In genomic region chr12:56334490-56334793, GRCh38 we compare ENCODE assay signal across 8 cellular contexts. TPM values are rescaled to one million over a fixed set of nuclear protein-coding genes. Genes with fewer than 3 reads are reported as not detected.
DNase-seq lines count a peak whose midpoint lies in the region; FAIRE-seq and TF ChIP-seq lines count a peak whose summit lies in the region.

No MANE protein-coding gene starts in this region.

- H3K27ac ChIP-seq in astrocyte (ENCODE audit: low read depth, low read length) (peak overlapping the region; percentile 95), liver (ENCODE audit: low read depth in 1 of 2, low read length in 2 of 2) (peak overlapping the region; percentile 86 to 95), thymus (ENCODE audit: low read depth) (peak overlapping the region; percentile 97)

- H3K36me3 ChIP-seq in astrocyte (ENCODE audit: insufficient read depth, low read length) (no peaks in the 10 kb centered on the region), liver (ENCODE audit: control insufficient read depth in 4 of 4, insufficient read depth in 3 of 4, low read depth in 1 of 4, low read length in 3 of 4) (no peaks in the 10 kb centered on the region), thymus (ENCODE audit: control insufficient read depth, insufficient read depth) (no peaks in the 10 kb centered on the region)

- no peak for TF ChIP-seq CTCF in astrocyte (IDR thresholded peaks at IDR 0.05; ENCODE audit: insufficient read depth, low read depth, low read length)
- no peak for TF ChIP-seq CTCF in liver (IDR thresholded peaks at IDR 0.05; ENCODE audit: low read depth, low read length, missing input control)

- no peaks in the 10 kb centered on the region for H4K20me1 ChIP-seq in astrocyte (ENCODE audit: insufficient read depth, low read length)

- CTCF ChIA-PET in activated CD4-positive, alpha-beta T cell treated with anti-CD3 and anti-CD28 coated beads, Interleukin-2, amount 10 ng/mL, durations not matched to agents 7 days and 5 days (lab: Charles Lee), result interaction anchor here (0.5 to 3.1 kb wide), 3 partner anchors 10 to 560 kb away, joined by 3 to 15 read pairs (median 5); no protein-coding TSS in a partner anchor

- H3K4me1 Mint-ChIP-seq in activated CD4-positive, alpha-beta T cell treated with anti-CD3 and anti-CD28 coated beads, Interleukin-2, amount 10 ng/mL, durations not matched to agents 7 days and 5 days, result peaks cover 54% of the 10 kb centered on the region
- H3K4me1 Mint-ChIP-seq in astrocyte (ENCODE audit: low read depth, unreplicated experiment), result peaks cover 10% of the 10 kb centered on the region

- TF ChIP-seq RAD21 in liver (IDR thresholded peaks at IDR 0.05), result no peak

- DNase-seq in activated CD4-positive, alpha-beta T cell treated with anti-CD3 and anti-CD28 coated beads, Interleukin-2, amount 10 ng/mL, durations not matched to agents 7 days and 5 days, result no peak
- no peak for DNase-seq in activated CD4-positive, alpha-beta T cell treated with anti-CD3 and anti-CD28 coated beads for 48 hours
- DNase-seq in astrocyte (ENCODE audit: low read depth), result no peak
- DNase-seq in iPS-NIHi7 (ENCODE audit: extremely low spot score), result no peak
- no peak for DNase-seq in SIG-M5 (lab: John Stamatoyannopoulos, UW)
- no peak for DNase-seq in NCI-H2107 (lab: John Stamatoyannopoulos, UW)

- no peaks in the 10 kb centered on the region for H3K9me3 Mint-ChIP-seq in activated CD4-positive, alpha-beta T cell treated with anti-CD3 and anti-CD28 coated beads, Interleukin-2, amount 10 ng/mL, durations not matched to agents 7 days and 5 days
- H3K9me3 Mint-ChIP-seq in astrocyte (ENCODE audit: unreplicated experiment), result no peaks in the 10 kb centered on the region

- H3K9me3 ChIP-seq in astrocyte (ENCODE audit: insufficient read depth, low read depth, low read length) (no peaks in the 10 kb centered on the region), liver (ENCODE audit: control insufficient read depth in 4 of 4, low read length in 3 of 4) (no peaks in the 10 kb centered on the region), thymus (ENCODE audit: control insufficient read depth) (no peaks in the 10 kb centered on the region)

- H3K4me1 ChIP-seq in astrocyte (ENCODE audit: insufficient read depth, low read length) (peaks cover 21% of the 10 kb centered on the region), liver (ENCODE audit: control insufficient read depth in 4 of 4, insufficient read depth in 4 of 4, low read length in 3 of 4) (peaks cover 2 to 17% (median 11%) of the 10 kb centered on the region in 4 donors), thymus (ENCODE audit: control insufficient read depth, insufficient read depth, low read length) (peaks cover 22% of the 10 kb centered on the region)

- peak overlapping the region; percentile 89 for H3K4me2 ChIP-seq in astrocyte (ENCODE audit: low read length)

- POLR2A ChIA-PET in activated CD4-positive, alpha-beta T cell treated with anti-CD3 and anti-CD28 coated beads, Interleukin-2, amount 10 ng/mL, durations not matched to agents 7 days and 5 days (lab: Charles Lee), result no interaction called here

- H3K27me3 ChIP-seq in astrocyte (ENCODE audit: insufficient read depth, low read length), result no peaks in the 10 kb centered on the region
- H3K27me3 ChIP-seq in liver (ENCODE audit: control insufficient read depth in 4 of 4, insufficient read depth in 4 of 4, low read length in 3 of 4), result no peaks in the 10 kb centered on the region
- H3K27me3 ChIP-seq in thymus (ENCODE audit: control insufficient read depth, insufficient read depth), result no peaks in the 10 kb centered on the region

- no peaks in the 10 kb centered on the region for H3K79me2 ChIP-seq in astrocyte (ENCODE audit: insufficient read depth, low read length)

- H3K27me3 Mint-ChIP-seq in activated CD4-positive, alpha-beta T cell treated with anti-CD3 and anti-CD28 coated beads, Interleukin-2, amount 10 ng/mL, durations not matched to agents 7 days and 5 days, result no peaks in the 10 kb centered on the region
- no peaks in the 10 kb centered on the region for H3K27me3 Mint-ChIP-seq in astrocyte (ENCODE audit: low read depth, unreplicated experiment)

- peak overlapping the region; percentile 88 for H3K4me3 Mint-ChIP-seq in activated CD4-positive, alpha-beta T cell treated with anti-CD3 and anti-CD28 coated beads, Interleukin-2, amount 10 ng/mL, durations not matched to agents 7 days and 5 days
- H3K4me3 Mint-ChIP-seq in astrocyte (ENCODE audit: unreplicated experiment), result peak overlapping the region; percentile 92

- H3K9ac ChIP-seq in astrocyte (ENCODE audit: low read length) (peak overlapping the region; percentile 87), liver (ENCODE audit: low read depth in 1 of 2, low read length in 2 of 2) (peak overlapping the region; percentile 69 to 89)

- H3K4me3 ChIP-seq in astrocyte (ENCODE audit: insufficient read depth, low read depth, low read length), result peak overlapping the region; percentile 68
- peak overlapping the region; percentile 51 to 85 (median 81) for H3K4me3 ChIP-seq in liver (ENCODE audit: low read depth in 1 of 3, low read length in 3 of 3)
- H3K4me3 ChIP-seq in thymus (ENCODE audit: low read length), result peak overlapping the region; percentile 85

- H3K36me3 Mint-ChIP-seq in activated CD4-positive, alpha-beta T cell treated with anti-CD3 and anti-CD28 coated beads, Interleukin-2, amount 10 ng/mL, durations not matched to agents 7 days and 5 days (ENCODE audit: low read depth), result peaks cover 12% of the 10 kb centered on the region
- peaks cover 3% of the 10 kb centered on the region for H3K36me3 Mint-ChIP-seq in astrocyte (ENCODE audit: low read depth, unreplicated experiment)

- FAIRE-seq in astrocyte (lab: Jason Lieb, UNC), result no peak

- 6% methylated on average over 6 of the region's 6 CpGs for WGBS in liver
- WGBS in thymus, result 7% methylated on average over 6 of the region's 6 CpGs

- H3K27ac Mint-ChIP-seq in activated CD4-positive, alpha-beta T cell treated with anti-CD3 and anti-CD28 coated beads, Interleukin-2, amount 10 ng/mL, durations not matched to agents 7 days and 5 days, result peak overlapping the region; percentile 97
- peak overlapping the region; percentile 99 for H3K27ac Mint-ChIP-seq in astrocyte (ENCODE audit: unreplicated experiment)

- peak overlapping the region; percentile 73 for H2AFZ ChIP-seq in astrocyte (ENCODE audit: low read depth, low read length)

TF ChIP-seq in liver, 16 proteins besides CTCF, POLR2A, EP300 and RAD21:
- TF ChIP-seq JUND (IDR thresholded peaks at IDR 0.05), result no peak

RNA-seq across cellular contexts. Expression of gene PAN2, which starts 0.6 kb away (rescaled TPM):
- 10 to 100 TPM; 76.9 to 78.9 TPM for total RNA-seq in activated CD4-positive, alpha-beta T cell treated with anti-CD3 and anti-CD28 coated beads, Interleukin-2, amount 10 ng/mL, durations not matched to agents 7 days and 5 days
- 10.1 and 15.4 TPM in 2 replicates for total RNA-seq in astrocyte
- 10 to 100 TPM; 20.5 to 92.4 TPM for total RNA-seq in liver
- polyA plus RNA-seq in liver, result 10 to 100 TPM; 26.9 to 28.5 TPM
- 71.4 TPM for polyA plus RNA-seq in thymus

RNA-seq across cellular contexts. Expression of gene IL23A, which starts 4.2 kb away (rescaled TPM):
- total RNA-seq in activated CD4-positive, alpha-beta T cell treated with anti-CD3 and anti-CD28 coated beads, Interleukin-2, amount 10 ng/mL, durations not matched to agents 7 days and 5 days, result 1 to 10 TPM; 6.1 to 8.0 TPM
- 0.32 TPM in 1 of 2 replicates, not detected in the other for total RNA-seq in astrocyte
- total RNA-seq in liver, result under 1 TPM in 1 of 2 donors, not detected in 1; 0.25 TPM
- polyA plus RNA-seq in liver, result under 1 TPM; 0.14 to 0.22 TPM
- 11.6 TPM for polyA plus RNA-seq in thymus

RNA-seq across cellular contexts. Expression of gene CNPY2, which starts 18.7 kb away (rescaled TPM):
- 100 to 1,000 TPM in 1 of 2 experiments, 10 to 100 TPM in 1; 96.2 to 105 TPM for total RNA-seq in activated CD4-positive, alpha-beta T cell treated with anti-CD3 and anti-CD28 coated beads, Interleukin-2, amount 10 ng/mL, durations not matched to agents 7 days and 5 days
- total RNA-seq in astrocyte (187 and 202 TPM in 2 replicates), liver (10 to 100 TPM; 24.6 to 68.7 TPM)
- polyA plus RNA-seq in liver (100 to 1,000 TPM in 1 of 2 donors, 10 to 100 TPM in 1; 72.6 to 163 TPM), thymus (83.1 TPM)

RNA-seq across cellular contexts. Expression of gene STAT2, which starts 25.5 kb away (rescaled TPM):
- total RNA-seq in activated CD4-positive, alpha-beta T cell treated with anti-CD3 and anti-CD28 coated beads, Interleukin-2, amount 10 ng/mL, durations not matched to agents 7 days and 5 days, result 100 to 1,000 TPM; 391 to 398 TPM
- 257 and 291 TPM in 2 replicates for total RNA-seq in astrocyte
- total RNA-seq in liver, result 100 to 1,000 TPM in 1 of 2 donors, 10 to 100 TPM in 1; 68.7 to 219 TPM
- polyA plus RNA-seq in liver, result 10 to 100 TPM; 48.4 to 64.5 TPM
- polyA plus RNA-seq in thymus, result 102 TPM

RNA-seq across cellular contexts. Expression of gene APOF, which starts 28.2 kb away (rescaled TPM):
- total RNA-seq in activated CD4-positive, alpha-beta T cell treated with anti-CD3 and anti-CD28 coated beads, Interleukin-2, amount 10 ng/mL, durations not matched to agents 7 days and 5 days, result not detected
- total RNA-seq in astrocyte, result not detected in 2 replicates
- total RNA-seq in liver, result 100 to 1,000 TPM in 1 of 2 donors, 10 to 100 TPM in 1; 11.9 to 109 TPM
- 100 to 1,000 TPM; 203 to 335 TPM for polyA plus RNA-seq in liver
- polyA plus RNA-seq in thymus, result not detected
